In genomic region chr16:14285542-14286380, GRCh38 we compare ENCODE assay signal across 8 cellular contexts.
DNase-seq lines count a peak whose midpoint lies in the region; ATAC-seq and TF ChIP-seq lines count a peak whose summit lies in the region.

No MANE protein-coding gene starts in this region.

- peak; percentile 23 for TF ChIP-seq POLR2A in GM18505 (IDR thresholded peaks at IDR 0.05; ENCODE audit: borderline replicate concordance, extremely low read depth, insufficient read depth, insufficient read length)

- ATAC-seq in GM18505 (IDR thresholded peaks at IDR 0.05; ENCODE audit: unreplicated experiment) (peak; percentile 75), HG02973 (IDR thresholded peaks at IDR 0.05; ENCODE audit: unreplicated experiment) (peak; percentile 69)

- DNase-seq in NCI-H2029 treated with DMSO at 0.1 percent for 48 hours (lab: John Stamatoyannopoulos, UW), result peak; percentile 65
- peak; percentile 99 for DNase-seq in T1000 (lab: John Stamatoyannopoulos, UW)
- peak; percentile 98 for DNase-seq in astrocyte of the hippocampus (ENCODE audit: low read depth, low spot score)
- DNase-seq in hippocampal formation (lab: John Stamatoyannopoulos, UW), result peak; percentile 85 to 86
- DNase-seq in retina, result peak; percentile 99
- no peak for DNase-seq in NCI-H1048 (lab: John Stamatoyannopoulos, UW)
